12 cellular contexts compared by ENCODE assay signal in genomic region chr10:14570800-14571199, GRCh38.
DNase-seq lines count a peak whose midpoint lies in the region; ATAC-seq and TF ChIP-seq lines count a peak whose summit lies in the region.
"Had no signal": no experiment of that assay in that cellular context is flagged by ENCODE, and none has a peak within 500 bp of the region (broad histone marks: within the 10 kb centered on the region; RNA-seq: fewer than 3 reads in every experiment).

No MANE protein-coding gene starts in this region.

- no peaks in the 10 kb centered on the region for H3K27me3 ChIP-seq in stomach
- H3K27me3 ChIP-seq: gastrocnemius medialis had no signal

- no peaks in the 10 kb centered on the region for H3K9me3 ChIP-seq in stomach
- H3K9me3 ChIP-seq: gastrocnemius medialis had no signal

- peaks cover 43% of the 10 kb centered on the region for H3K36me3 Mint-ChIP-seq in activated CD4-positive, alpha-beta memory T cell treated with anti-CD3 and anti-CD28 coated beads for 36 hours
- H3K36me3 Mint-ChIP-seq in immature natural killer cell, result peaks cover 10 to 19% (median 12%) of the 10 kb centered on the region in 3 donors

- DNase-seq in DMS53 (lab: John Stamatoyannopoulos, UW) (peak; percentile 25), DMS53 treated with DMSO at 0.1 percent for 48 hours (lab: John Stamatoyannopoulos, UW; ENCODE audit: unreplicated experiment) (no peak), immature natural killer cell (peak in 1 of 3 donors; percentile 53), stomach (no peak)
- no peak for DNase-seq in activated CD4-positive, alpha-beta memory T cell treated with anti-CD3 and anti-CD28 coated beads for 36 hours
- DNase-seq: gastrocnemius medialis; left ventricle myocardium superior; NCI-H1436; NK-92 treated with Interleukin-12 subunit alpha and Interleukin-12 subunit beta, amount 100 ng/mL, for 24 hours had no signal

- no peak for TF ChIP-seq CTCF in stomach (IDR thresholded peaks at IDR 0.05)

- no peaks in the 10 kb centered on the region for H3K9me3 Mint-ChIP-seq in activated CD4-positive, alpha-beta memory T cell treated with anti-CD3 and anti-CD28 coated beads for 36 hours
- H3K9me3 Mint-ChIP-seq in immature natural killer cell, result no peaks in the 10 kb centered on the region

- POLR2A ChIA-PET in activated CD4-positive, alpha-beta memory T cell treated with anti-CD3 and anti-CD28 coated beads for 36 hours (lab: Charles Lee), result interaction anchor here (1.2 to 1.9 kb wide), 2 partner anchors 63 to 385 kb away, joined by 3 to 7 read pairs; no protein-coding TSS in a partner anchor

- CTCF ChIA-PET in activated CD4-positive, alpha-beta memory T cell treated with anti-CD3 and anti-CD28 coated beads for 36 hours (lab: Charles Lee), result interaction anchor here (0.8 to 1.6 kb wide), 5 partner anchors 8 to 27 kb away, joined by 3 to 5 read pairs (median 4); no protein-coding TSS in a partner anchor

- peaks cover 22 to 95% (median 65%) of the 10 kb centered on the region in 4 donors for H3K4me1 ChIP-seq in stomach
- H3K4me1 ChIP-seq: gastrocnemius medialis had no signal

- peak overlapping the region; percentile 90 for H3K27ac Mint-ChIP-seq in activated CD4-positive, alpha-beta memory T cell treated with anti-CD3 and anti-CD28 coated beads for 36 hours
- H3K27ac Mint-ChIP-seq in immature natural killer cell, result peak overlapping the region; percentile 91 to 99 (median 97)

- no peak for ATAC-seq in HG03175 (IDR thresholded peaks at IDR 0.05; ENCODE audit: unreplicated experiment)
- no peak for ATAC-seq in HG03521 (IDR thresholded peaks at IDR 0.05; ENCODE audit: unreplicated experiment)
- ATAC-seq in HG03442 (IDR thresholded peaks at IDR 0.05; ENCODE audit: unreplicated experiment), result no peak
- ATAC-seq: gastrocnemius medialis, left ventricle myocardium superior had no signal

- H3K27ac ChIP-seq in stomach, result peak overlapping the region; percentile 70 to 90 (median 85)
- H3K27ac ChIP-seq: gastrocnemius medialis had no signal

- intact Hi-C loops in activated CD4-positive, alpha-beta memory T cell treated with anti-CD3 and anti-CD28 coated beads for 36 hours (cut with micrococcal nuclease), result no loop called here
- intact Hi-C loops in stomach (cut with DNase I; ENCODE audit: low total_unique reads), result no loop called here

- H3K4me3 ChIP-seq in stomach, result peak overlapping the region in 1 of 4 donors; percentile 13
- H3K4me3 ChIP-seq: gastrocnemius medialis had no signal

- 18 to 53% (median 26%) methylated on average over 1 of the region's 1 CpG for WGBS in stomach, 5 donors

- H3K4me3 Mint-ChIP-seq in activated CD4-positive, alpha-beta memory T cell treated with anti-CD3 and anti-CD28 coated beads for 36 hours, result peak overlapping the region; percentile 69
- H3K4me3 Mint-ChIP-seq in immature natural killer cell, result peak overlapping the region; percentile 88 to 96 (median 92)

- peaks cover 90% of the 10 kb centered on the region for H3K4me1 Mint-ChIP-seq in activated CD4-positive, alpha-beta memory T cell treated with anti-CD3 and anti-CD28 coated beads for 36 hours (ENCODE audit: low read depth)
- peaks cover 77 to 84% of the 10 kb centered on the region in 2 donors for H3K4me1 Mint-ChIP-seq in immature natural killer cell

- no peaks in the 10 kb centered on the region for H3K27me3 Mint-ChIP-seq in activated CD4-positive, alpha-beta memory T cell treated with anti-CD3 and anti-CD28 coated beads for 36 hours
- peaks cover 2 to 28% (median 11%) of the 10 kb centered on the region in 3 donors for H3K27me3 Mint-ChIP-seq in immature natural killer cell (ENCODE audit: low read depth in 3 of 3)

- peaks cover 0 to 31% (median 22%) of the 10 kb centered on the region in 4 donors for H3K36me3 ChIP-seq in stomach
- H3K36me3 ChIP-seq: gastrocnemius medialis had no signal

- no peak for TF ChIP-seq POLR2A in stomach (IDR thresholded peaks at IDR 0.05)

- no peak for TF ChIP-seq EP300 in stomach (IDR thresholded peaks at IDR 0.05)
